10 cellular contexts compared by ENCODE assay signal in the genomic region with DNA sequence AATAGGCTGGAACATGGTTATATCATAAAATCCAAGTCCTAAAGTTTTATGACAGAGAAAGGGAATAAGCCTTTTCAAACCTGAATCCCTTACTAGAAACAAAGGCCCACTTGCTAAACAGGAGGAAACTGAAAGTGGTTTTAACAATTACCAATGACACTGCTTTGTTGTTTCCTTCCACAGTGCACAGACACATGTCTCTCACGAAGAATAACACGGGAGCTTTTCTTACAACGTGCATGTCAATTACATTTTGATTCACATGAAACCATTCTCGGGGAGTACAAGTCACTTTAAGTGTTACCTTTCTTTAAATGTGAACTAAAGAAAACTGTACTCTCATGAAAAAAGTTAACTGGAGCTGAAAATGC. TPM values are rescaled to one million over a fixed set of nuclear protein-coding genes. Genes with fewer than 3 reads are reported as not detected.
DNase-seq lines count a peak whose midpoint lies in the region; ATAC-seq and TF ChIP-seq lines count a peak whose summit lies in the region.
"Had no signal": no experiment of that assay in that cellular context is flagged by ENCODE, and none has a peak within 500 bp of the region (broad histone marks: within the 10 kb centered on the region; RNA-seq: fewer than 3 reads in every experiment).

No MANE protein-coding gene starts in this region.

- no peak overlapping the region for H2BK120ac ChIP-seq in trophoblast cell (ENCODE audit: insufficient read depth, low read length, poor library complexity)

- H2BK12ac ChIP-seq in trophoblast cell (ENCODE audit: low read length): no peak overlapping the region

- H3K9me2 ChIP-seq in SK-N-SH: no peaks in the 10 kb centered on the region

- no peak overlapping the region for H3K18ac ChIP-seq in trophoblast cell (ENCODE audit: low read length)

- H3K4me3 ChIP-seq in SK-N-SH (ENCODE audit: low read depth in 2 of 2, low read length in 1 of 2) (peak overlapping the region; percentile 72 to 96), NT2/D1 (ENCODE audit: insufficient read length, low read depth) (peak overlapping the region; percentile 84), trophoblast cell (ENCODE audit: low read depth, low read length) (no peak overlapping the region)

- H3K9me3 ChIP-seq in SK-N-SH (no peaks in the 10 kb centered on the region), NT2/D1 (ENCODE audit: insufficient read depth, low read length) (no peaks in the 10 kb centered on the region), trophoblast cell (ENCODE audit: insufficient read depth, low read depth, low read length) (no peaks in the 10 kb centered on the region)

- H3K4ac ChIP-seq in trophoblast cell (ENCODE audit: low read depth, low read length): no peak overlapping the region

- H4K12ac ChIP-seq in trophoblast cell (ENCODE audit: low read depth, low read length): no peak overlapping the region

- DNase-seq in SK-N-SH: no peak
- DNase-seq in NT2/D1 (ENCODE audit: low read depth, low spot score): no peak
- no peak for DNase-seq in effector memory CD8-positive, alpha-beta T cell
- peak; percentile 35 for DNase-seq in pons (ENCODE audit: low spot score)
- DNase-seq in trophoblast cell: no peak
- DNase-seq: heart left ventricle, NCI-H1105 had no signal

- H3K4me3 Mint-ChIP-seq in effector memory CD8-positive, alpha-beta T cell: peak overlapping the region; percentile 91 to 94

- H2AFZ ChIP-seq in SK-N-SH (ENCODE audit: low read depth) (no peak overlapping the region), trophoblast cell (ENCODE audit: insufficient read depth, low read length, poor library complexity) (no peak overlapping the region)

- H3K27me3 Mint-ChIP-seq in effector memory CD8-positive, alpha-beta T cell: peaks cover 9 to 12% of the 10 kb centered on the region in 2 donors

- peak overlapping the region; percentile 80; the same call in 1 of the 2 replicates for H3K9ac ChIP-seq in SK-N-SH
- H3K9ac ChIP-seq in NT2/D1 (ENCODE audit: insufficient read length, low read depth): no peak overlapping the region
- no peak overlapping the region for H3K9ac ChIP-seq in trophoblast cell (ENCODE audit: low read length)

- H3K27me3 ChIP-seq in SK-N-SH (ENCODE audit: insufficient read depth) (no peaks in the 10 kb centered on the region), NT2/D1 (ENCODE audit: insufficient read depth, insufficient read length) (no peaks in the 10 kb centered on the region), trophoblast cell (ENCODE audit: insufficient read depth, low read length) (no peaks in the 10 kb centered on the region)

- peaks cover 4% of the 10 kb centered on the region for H3K79me1 ChIP-seq in trophoblast cell (ENCODE audit: low read length)

- no peak overlapping the region for H4K91ac ChIP-seq in trophoblast cell (ENCODE audit: low read depth, low read length)

- peak overlapping the region; percentile 100 for H3K27ac Mint-ChIP-seq in effector memory CD8-positive, alpha-beta T cell

- H3K27ac ChIP-seq in SK-N-SH (ENCODE audit: low read depth in 2 of 2, low read length in 1 of 2) (peak overlapping the region in 1 of 2 experiments; percentile 78; a peak in 3 of 4 replicates), trophoblast cell (ENCODE audit: low read depth, low read length) (no peak overlapping the region)

- no peak overlapping the region for H2AK5ac ChIP-seq in trophoblast cell (ENCODE audit: low read length)

- no peak overlapping the region for H3K23ac ChIP-seq in trophoblast cell (ENCODE audit: low read length)

- H2BK5ac ChIP-seq in trophoblast cell (ENCODE audit: low read depth, low read length, poor library complexity): no peak overlapping the region

- ATAC-seq in SK-N-SH treated with all-trans-retinoic acid at 6 μM for 48 hours: no peak
- ATAC-seq in effector memory CD8-positive, alpha-beta T cell (replicated peaks): no peak
- ATAC-seq in GM19455 (IDR thresholded peaks at IDR 0.05; ENCODE audit: unreplicated experiment): no peak
- no peak for ATAC-seq in HG03342 (IDR thresholded peaks at IDR 0.05; ENCODE audit: unreplicated experiment)
- ATAC-seq: heart left ventricle had no signal

- H4K8ac ChIP-seq in trophoblast cell (ENCODE audit: low read depth, low read length): no peak overlapping the region

- WGBS in SK-N-SH (ENCODE audit: low lambda C conversion rate): 51% methylated on average over 4 of the region's 4 CpGs
- no CpG with 5 or more reads among the region's 4 CpGs for WGBS in trophoblast cell (ENCODE audit: extremely low coverage, insufficient coverage, insufficient read length)

- H3K9me3 Mint-ChIP-seq in effector memory CD8-positive, alpha-beta T cell: peaks cover 0 to 2% of the 10 kb centered on the region in 2 donors

- peak overlapping the region; percentile 76 for H3K4me2 ChIP-seq in SK-N-SH
- no peak overlapping the region for H3K4me2 ChIP-seq in trophoblast cell (ENCODE audit: low read length)

- CTCF ChIA-PET in SK-N-SH (lab: Yijun Ruan, JAX): interaction anchor here (0.6 to 9.1 kb wide), 28 partner anchors 10 to 865 kb away, joined by 3 to 177 read pairs (median 5); partner anchors contain the start of genes ADCK2, BRAF and DENND11

- H3K79me2 ChIP-seq in SK-N-SH (ENCODE audit: insufficient read depth): peaks cover 37% of the 10 kb centered on the region
- no peaks in the 10 kb centered on the region for H3K79me2 ChIP-seq in trophoblast cell (ENCODE audit: control insufficient read depth, insufficient read depth, low read length, poor library complexity)

- peaks cover 6 to 16% of the 10 kb centered on the region in 2 experiments; a peak in 3 of 4 replicates for H3K4me1 ChIP-seq in SK-N-SH (ENCODE audit: control insufficient read depth in 1 of 2, insufficient read depth in 2 of 2, low read depth in 1 of 2, low read length in 1 of 2)
- H3K4me1 ChIP-seq in NT2/D1 (ENCODE audit: insufficient read depth, insufficient read length): no peaks in the 10 kb centered on the region
- peaks cover 0 to 4% of the 10 kb centered on the region in 2 experiments for H3K4me1 ChIP-seq in trophoblast cell (ENCODE audit: control insufficient read depth in 1 of 2, insufficient read depth in 2 of 2, low read length in 2 of 2)

- no peak for TF ChIP-seq RAD21 in SK-N-SH (IDR thresholded peaks at IDR 0.05; ENCODE audit: low read length)

- no peaks in the 10 kb centered on the region for H4K20me1 ChIP-seq in SK-N-SH (ENCODE audit: insufficient read depth)

- H3K14ac ChIP-seq in trophoblast cell (ENCODE audit: low read length): no peak overlapping the region

- no peak for TF ChIP-seq EP300 in SK-N-SH (IDR thresholded peaks at IDR 0.05; ENCODE audit: borderline replicate concordance in 1 of 2, low read depth in 1 of 2, low read length in 1 of 2)

- H3F3A ChIP-seq in SK-N-SH (replicated peaks; ENCODE audit: insufficient read depth): peaks cover 13% of the 10 kb centered on the region

- H3K36me3 ChIP-seq in SK-N-SH (replicated peaks in 1 of 2; ENCODE audit: control insufficient read depth in 1 of 2, insufficient read depth in 2 of 2, low read length in 1 of 2): peaks cover 20 to 21% of the 10 kb centered on the region in 2 experiments
- H3K36me3 ChIP-seq in NT2/D1 (ENCODE audit: insufficient read depth, insufficient read length, low read length): peaks cover 19% of the 10 kb centered on the region
- peaks cover 0 to 3% of the 10 kb centered on the region in 2 experiments for H3K36me3 ChIP-seq in trophoblast cell (ENCODE audit: control insufficient read depth in 1 of 2, insufficient read depth in 2 of 2, low read length in 2 of 2)

- POLR2A ChIA-PET in SK-N-SH (lab: Yijun Ruan, JAX): interaction anchor here (1.0 to 2.6 kb wide), 5 partner anchors 8 to 339 kb away, joined by 3 to 15 read pairs (median 5); no protein-coding TSS in a partner anchor

- H3K36me3 Mint-ChIP-seq in effector memory CD8-positive, alpha-beta T cell (ENCODE audit: insufficient read depth): peaks cover 30% of the 10 kb centered on the region

- H3K4me1 Mint-ChIP-seq in effector memory CD8-positive, alpha-beta T cell (ENCODE audit: low read depth in 2 of 2): peaks cover 24 to 28% of the 10 kb centered on the region in 2 donors

- no peak for TF ChIP-seq CTCF in SK-N-SH (IDR thresholded peaks at IDR 0.05)

TF ChIP-seq in SK-N-SH, 30 proteins besides CTCF, POLR2A, EP300 and RAD21 (continues in another document):
- TF ChIP-seq YY1 (IDR thresholded peaks at IDR 0.05; ENCODE audit: low read depth): no peak
- TF ChIP-seq ELF1 (IDR thresholded peaks at IDR 0.05): no peak
- TF ChIP-seq RXRA (IDR thresholded peaks at IDR 0.05; ENCODE audit: borderline replicate concordance, low read depth): no peak
- no peak for TF ChIP-seq FOXJ3 (CRISPR knock-in tag; IDR thresholded peaks at IDR 0.05)
- TF ChIP-seq MXI1 (IDR thresholded peaks at IDR 0.05; ENCODE audit: low read depth, low read length): no peak
- TF ChIP-seq GABPA (IDR thresholded peaks at IDR 0.05; ENCODE audit: low read depth): no peak
- no peak for TF ChIP-seq TAF1 (IDR thresholded peaks at IDR 0.05; ENCODE audit: borderline replicate concordance, low read depth, low read length)
- no peak for TF ChIP-seq TCF12 (IDR thresholded peaks at IDR 0.05)
- no peak for TF ChIP-seq RFX5 (IDR thresholded peaks at IDR 0.05; ENCODE audit: low read length)
- no peak for TF ChIP-seq NFIC (IDR thresholded peaks at IDR 0.05; ENCODE audit: borderline replicate concordance)

TF ChIP-seq in SK-N-SH treated with all-trans-retinoic acid at 6 μM for 48 hours, 23 proteins besides CTCF, POLR2A, EP300 and RAD21 (continues in another document):
- TF ChIP-seq BACH2 (CRISPR knock-in tag; IDR thresholded peaks at IDR 0.05; ENCODE audit: borderline replicate concordance) (no peak), OSR1 (CRISPR knock-in tag; IDR thresholded peaks at IDR 0.05) (no peak)

RNA-seq across cellular contexts. Expression of gene MRPS33, which starts 1.4 kb away (rescaled TPM):
- 88.8 and 95.5 TPM in 2 replicates for polyA plus RNA-seq in SK-N-SH (2012; rRNA removed)
- polyA plus RNA-seq in SK-N-SH (2012; cell fraction: cytosol; rRNA removed): 119 and 220 TPM in 2 replicates
- polyA plus RNA-seq in SK-N-SH (2012; cell fraction: nucleus; rRNA removed): 20.9 and 33.8 TPM in 2 replicates
- 65.8 and 66.5 TPM in 2 replicates for polyA plus RNA-seq in trophoblast cell (2013)
